ENCODE assay signal across 13 cellular contexts in the genomic region with DNA sequence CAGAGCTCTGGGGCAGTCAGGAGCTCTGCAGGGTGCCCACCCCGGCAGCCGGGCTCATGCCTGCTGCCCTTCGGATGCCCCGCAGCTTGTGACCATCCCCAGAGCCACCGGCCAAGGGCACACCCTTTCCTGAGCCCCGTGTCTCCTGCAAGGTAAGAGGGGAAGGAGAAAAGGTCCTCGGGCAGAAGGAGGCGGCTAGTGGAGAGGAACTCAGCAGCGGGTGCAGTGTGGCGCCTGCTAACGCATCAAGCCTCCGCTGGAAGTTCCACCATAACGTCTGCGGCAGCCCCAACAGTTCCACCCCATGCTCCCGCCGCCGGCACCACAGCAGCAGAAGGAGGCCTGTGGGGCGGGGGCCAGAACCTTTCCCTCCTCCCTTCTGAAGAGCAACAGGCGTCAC. TPM values are rescaled to one million over a fixed set of nuclear protein-coding genes. Genes with fewer than 3 reads are reported as not detected.
DNase-seq lines count a peak whose midpoint lies in the region; ATAC-seq and TF ChIP-seq lines count a peak whose summit lies in the region.
"Had no signal": no experiment of that assay in that cellular context is flagged by ENCODE, and none has a peak within 500 bp of the region (broad histone marks: within the 10 kb centered on the region; RNA-seq: fewer than 3 reads in every experiment).

No MANE protein-coding gene starts in this region.

- H4K20me1 ChIP-seq in mammary epithelial cell (ENCODE audit: insufficient read depth, low read length) = no peaks in the 10 kb centered on the region

- H3K27me3 Mint-ChIP-seq in MCF 10A (ENCODE audit: insufficient read depth, unreplicated experiment) = peaks cover 57% of the 10 kb centered on the region
- H3K27me3 Mint-ChIP-seq in activated CD4-positive, alpha-beta T cell treated with anti-CD3 and anti-CD28 coated beads, Interleukin-2, amount 10 ng/mL, durations not matched to agents 24 days and 14 days = peaks cover 52% of the 10 kb centered on the region
- H3K27me3 Mint-ChIP-seq in stimulated activated naive B cell treated with anti-CD40 and anti-IgM and Interleukin-4, amounts not matched to agents 10 μg/mL and 1 μg/mL and 100 μg/mL, for 72 hours = peaks cover 57 to 61% of the 10 kb centered on the region in 2 donors

- H3K27ac ChIP-seq in mammary epithelial cell (ENCODE audit: insufficient read depth, low read depth, low read length) = no peak overlapping the region

- H2AFZ ChIP-seq in mammary epithelial cell (ENCODE audit: low read depth, low read length) = peak overlapping the region; percentile 57

- no peak overlapping the region for H3K27ac Mint-ChIP-seq in MCF 10A (ENCODE audit: low read depth, unreplicated experiment)
- no peak overlapping the region for H3K27ac Mint-ChIP-seq in activated CD4-positive, alpha-beta T cell treated with anti-CD3 and anti-CD28 coated beads, Interleukin-2, amount 10 ng/mL, durations not matched to agents 24 days and 14 days
- no peak overlapping the region for H3K27ac Mint-ChIP-seq in stimulated activated naive B cell treated with anti-CD40 and anti-IgM and Interleukin-4, amounts not matched to agents 10 μg/mL and 1 μg/mL and 100 μg/mL, for 72 hours
- H3K27ac Mint-ChIP-seq: CD14-positive monocyte had no signal

- no peaks in the 10 kb centered on the region for H3K36me3 ChIP-seq in mammary epithelial cell (ENCODE audit: insufficient read depth, low read length)

- intact Hi-C loops in mammary epithelial cell (cut with micrococcal nuclease) (no loop called here), MCF 10A (cut with micrococcal nuclease) (no loop called here)
- intact Hi-C loops in activated CD4-positive, alpha-beta T cell treated with anti-CD3 and anti-CD28 coated beads, Interleukin-2, amount 10 ng/mL, durations not matched to agents 24 days and 14 days (cut with micrococcal nuclease) = no loop called here

- H3K4me3 ChIP-seq in mammary epithelial cell (replicated peaks in 1 of 3; ENCODE audit: insufficient read depth in 1 of 3, low read depth in 2 of 3, low read length in 3 of 3) (no peak overlapping the region), iPS-18c (ENCODE audit: insufficient read depth, low read depth, low read length) (0 out of 2 replicates have a peak overlapping the region, but pooled peaks have one; percentile 3)

- H3K4me3 Mint-ChIP-seq in MCF 10A (ENCODE audit: unreplicated experiment) = no peak overlapping the region
- peak overlapping the region; percentile 49 for H3K4me3 Mint-ChIP-seq in activated CD4-positive, alpha-beta T cell treated with anti-CD3 and anti-CD28 coated beads, Interleukin-2, amount 10 ng/mL, durations not matched to agents 24 days and 14 days
- H3K4me3 Mint-ChIP-seq in stimulated activated naive B cell treated with anti-CD40 and anti-IgM and Interleukin-4, amounts not matched to agents 10 μg/mL and 1 μg/mL and 100 μg/mL, for 72 hours = peak overlapping the region; percentile 2

- no peaks in the 10 kb centered on the region for H3K4me1 Mint-ChIP-seq in MCF 10A (ENCODE audit: insufficient read depth, unreplicated experiment)
- peaks cover 10% of the 10 kb centered on the region for H3K4me1 Mint-ChIP-seq in activated CD4-positive, alpha-beta T cell treated with anti-CD3 and anti-CD28 coated beads, Interleukin-2, amount 10 ng/mL, durations not matched to agents 24 days and 14 days
- H3K4me1 Mint-ChIP-seq in stimulated activated naive B cell treated with anti-CD40 and anti-IgM and Interleukin-4, amounts not matched to agents 10 μg/mL and 1 μg/mL and 100 μg/mL, for 72 hours = peaks cover 7 to 16% of the 10 kb centered on the region in 2 donors
- H3K4me1 Mint-ChIP-seq: CD14-positive monocyte had no signal

- no peaks in the 10 kb centered on the region for H3K36me3 Mint-ChIP-seq in MCF 10A (ENCODE audit: insufficient read depth, unreplicated experiment)
- H3K36me3 Mint-ChIP-seq in activated CD4-positive, alpha-beta T cell treated with anti-CD3 and anti-CD28 coated beads, Interleukin-2, amount 10 ng/mL, durations not matched to agents 24 days and 14 days (ENCODE audit: low read depth) = no peaks in the 10 kb centered on the region
- H3K36me3 Mint-ChIP-seq in stimulated activated naive B cell treated with anti-CD40 and anti-IgM and Interleukin-4, amounts not matched to agents 10 μg/mL and 1 μg/mL and 100 μg/mL, for 72 hours = no peaks in the 10 kb centered on the region
- H3K36me3 Mint-ChIP-seq: CD14-positive monocyte had no signal

- no peaks in the 10 kb centered on the region for H3K4me1 ChIP-seq in mammary epithelial cell (ENCODE audit: insufficient read depth, low read length)

- DNase-seq in mammary epithelial cell (no peak), MCF 10A (ENCODE audit: unreplicated experiment) (no peak), NCI-H526 treated with DMSO at 0.1 percent for 48 hours (lab: John Stamatoyannopoulos, UW) (no peak), NCI-H226 (no peak), SHP77 treated with DMSO at 0.1 percent for 48 hours (lab: John Stamatoyannopoulos, UW) (no peak)
- DNase-seq in activated CD4-positive, alpha-beta T cell treated with anti-CD3 and anti-CD28 coated beads, Interleukin-2, amount 10 ng/mL, durations not matched to agents 24 days and 14 days = peak; percentile 60
- DNase-seq in stimulated activated naive B cell treated with anti-CD40 and anti-IgM and Interleukin-4, amounts not matched to agents 10 μg/mL and 1 μg/mL and 100 μg/mL, for 72 hours = no peak
- DNase-seq: activated gamma-delta T cell treated with Interleukin-2 at 50 U/mL for 16 hours, NCI-H1436 had no signal

- dilution Hi-C loops in mammary epithelial cell (cut with HindIII; ENCODE audit: low sequenced_read_pairs) = no loop called here

- H3K79me2 ChIP-seq in mammary epithelial cell (ENCODE audit: insufficient read depth, low read length) = no peaks in the 10 kb centered on the region

- peaks cover 10% of the 10 kb centered on the region for H3K27me3 ChIP-seq in mammary epithelial cell (ENCODE audit: insufficient read depth, low read length)

- TF ChIP-seq CTCF in mammary epithelial cell (conservative IDR thresholded peaks at IDR 0.05 in 1 of 2, IDR thresholded peaks at IDR 0.05 in 1 of 2; ENCODE audit: extremely low read depth in 1 of 2, insufficient read depth in 1 of 2, low read depth in 1 of 2, low read length in 2 of 2) = no peak
- no peak for TF ChIP-seq CTCF in MCF 10A (IDR thresholded peaks at IDR 0.05; ENCODE audit: unreplicated experiment)

- peak in 1 of 2 donors; percentile 16 for ATAC-seq in stimulated activated naive B cell treated with anti-CD40 and anti-IgM and Interleukin-4, amounts not matched to agents 10 μg/mL and 1 μg/mL and 100 μg/mL, for 72 hours (replicated peaks)

- in situ Hi-C loops in mammary epithelial cell (cut with MboI; ENCODE audit: low sequenced_read_pairs in 2 of 2) = no loop called here

- no peak overlapping the region for H3K9ac ChIP-seq in mammary epithelial cell (ENCODE audit: insufficient read depth, low read length)

- no TSS peak for BruUV-seq in mammary epithelial cell (replicated peaks; lab: Mats Ljungman, UMichigan)
- no TSS peak for BruUV-seq in MCF 10A (replicated peaks; lab: Mats Ljungman, UMichigan)

- H3K4me2 ChIP-seq in mammary epithelial cell (ENCODE audit: insufficient read depth, low read depth, low read length) = peak overlapping the region; percentile 41

- POLR2A ChIA-PET in MCF 10A (lab: Yijun Ruan, JAX) = no interaction called here

- no peaks in the 10 kb centered on the region for H3K9me3 Mint-ChIP-seq in MCF 10A (ENCODE audit: unreplicated experiment)
- H3K9me3 Mint-ChIP-seq in activated CD4-positive, alpha-beta T cell treated with anti-CD3 and anti-CD28 coated beads, Interleukin-2, amount 10 ng/mL, durations not matched to agents 24 days and 14 days = no peaks in the 10 kb centered on the region
- peaks cover 0 to 4% of the 10 kb centered on the region in 2 donors for H3K9me3 Mint-ChIP-seq in stimulated activated naive B cell treated with anti-CD40 and anti-IgM and Interleukin-4, amounts not matched to agents 10 μg/mL and 1 μg/mL and 100 μg/mL, for 72 hours

- CTCF ChIA-PET in mammary epithelial cell (lab: Charles Lee; ENCODE audit: low non-redundant PET) = no interaction called here
- CTCF ChIA-PET in MCF 10A (lab: Yijun Ruan, JAX) = no interaction called here

- 13% methylated on average over 14 of the region's 19 CpGs for WGBS in mammary epithelial cell (ENCODE audit: low coverage, missing lambda C conversion rate)

- H3K9me3 ChIP-seq in mammary epithelial cell (replicated peaks; ENCODE audit: insufficient read depth, low read length) (no peaks in the 10 kb centered on the region), iPS-18c (ENCODE audit: control insufficient read depth, insufficient read depth, low read length) (no peaks in the 10 kb centered on the region)

RNA-seq across cellular contexts. Expression of a gene that starts 0.9 kb away (rescaled TPM):
- not detected for total RNA-seq in mammary epithelial cell
- not detected for polyA plus RNA-seq in mammary epithelial cell
- not detected for polyA minus RNA-seq in mammary epithelial cell
- not detected in 2 replicates for total RNA-seq in MCF 10A (2022)
- total RNA-seq in activated CD4-positive, alpha-beta T cell treated with anti-CD3 and anti-CD28 coated beads, Interleukin-2, amount 10 ng/mL, durations not matched to agents 24 days and 14 days = not detected in 2 replicates
- total RNA-seq: dermis microvascular lymphatic vessel endothelial cell, glomerular endothelial cell had no signal
- polyA plus RNA-seq: CD14-positive monocyte had no signal
